9 cellular contexts compared by ENCODE assay signal in genomic region chr6:160088069-160088773, GRCh38. TPM values are rescaled to one million over a fixed set of nuclear protein-coding genes. Genes with fewer than 3 reads are reported as not detected.
DNase-seq lines count a peak whose midpoint lies in the region; ATAC-seq, FAIRE-seq and TF ChIP-seq lines count a peak whose summit lies in the region.
"Had no signal": no experiment of that assay in that cellular context is flagged by ENCODE, and none has a peak within 500 bp of the region (broad histone marks: within the 10 kb centered on the region; RNA-seq: fewer than 3 reads in every experiment).

No MANE protein-coding gene starts in this region.

- no peak for TF ChIP-seq POLR2A in A549 (IDR thresholded peaks at IDR 0.05; ENCODE audit: low read length)

- TF ChIP-seq CTCF in A549 (IDR thresholded peaks at IDR 0.05) (peak; percentile 74), GM20000 (IDR thresholded peaks at IDR 0.05; ENCODE audit: extremely low read depth, missing control alignments) (peak; percentile 19), omental fat pad (IDR thresholded peaks at IDR 0.05) (peak in 1 of 3 donors; percentile 48)

- peak; percentile 78 to 80 for TF ChIP-seq RAD21 in A549 (conservative IDR thresholded peaks at IDR 0.05 in 1 of 2, IDR thresholded peaks at IDR 0.05 in 1 of 2)

- no peaks in the 10 kb centered on the region for H3K9me3 ChIP-seq in A549
- H3K9me3 ChIP-seq: HAP-1 had no signal

- 0 out of 3 replicates have a peak, but pooled peaks cover 3% of the 10 kb centered on the region for H3K4me1 ChIP-seq in A549
- H3K4me1 ChIP-seq: HAP-1 had no signal

- H3K4me3 ChIP-seq in A549 = no peak overlapping the region
- H3K4me3 ChIP-seq: HAP-1 had no signal

- no peak overlapping the region for H3K4me2 ChIP-seq in A549

- ATAC-seq in A549 = peak; percentile 88 to 93
- ATAC-seq in omental fat pad (ENCODE audit: low FRiP score) = peak; percentile 69
- no peak for ATAC-seq in GM21825 (IDR thresholded peaks at IDR 0.05; ENCODE audit: unreplicated experiment)
- no peak for ATAC-seq in HG03045 (IDR thresholded peaks at IDR 0.05; ENCODE audit: unreplicated experiment)

- H3K27ac ChIP-seq in A549 = 0 out of 6 replicates have a peak overlapping the region, but pooled peaks of 1 of the 2 experiments have one; percentile 4

- POLR2A ChIA-PET in A549 (lab: Yijun Ruan, JAX) = interaction anchor here (1.1 kb wide), 1 partner anchor 431 kb away, joined by 3 read pairs; no protein-coding TSS in a partner anchor

- CTCF ChIA-PET in A549 (lab: Yijun Ruan, JAX) = interaction anchor here (0.7 to 5.8 kb wide), 44 partner anchors 8 to 578 kb away, joined by 3 to 61 read pairs (median 4); no protein-coding TSS in a partner anchor

- WGBS in A549 (ENCODE audit: missing lambda C conversion rate) = 59% methylated on average over 8 of the region's 13 CpGs

- TF ChIP-seq EP300 in A549 (IDR thresholded peaks at IDR 0.05) = no peak

- peak; percentile 55 to 80 for DNase-seq in A549 (ENCODE audit: low read depth in 1 of 2, low spot score in 1 of 2)
- no peak for DNase-seq in GM20000 (ENCODE audit: low spot score)
- peak; percentile 13 for DNase-seq in SK-N-DZ (ENCODE audit: low spot score)
- DNase-seq in fibroblast of the conjunctiva (ENCODE audit: low read depth) = peak; percentile 80
- no peak for DNase-seq in omental fat pad (ENCODE audit: low spot score)
- no peak for DNase-seq in activated CD4-positive, alpha-beta T cell treated with anti-CD3 and anti-CD28 coated beads for 1 hour

- FAIRE-seq in A549 (lab: Jason Lieb, UNC) = no peak

TF ChIP-seq in A549, 52 proteins besides CTCF, POLR2A, EP300 and RAD21:
- no peak for TF ChIP-seq FOSL2 (IDR thresholded peaks at IDR 0.05)
- 0 out of 2 replicates have a peak, but pooled peaks have one; percentile 14 for TF ChIP-seq FOSL2 (CRISPR knock-in tag; IDR thresholded peaks at IDR 0.05)
- TF ChIP-seq PBX3 (IDR thresholded peaks at IDR 0.05) = no peak
- TF ChIP-seq SMC3 (IDR thresholded peaks at IDR 0.05) = peak; percentile 86

RNA-seq across cellular contexts. Expression of gene SLC22A1, which starts 33.4 kb away (rescaled TPM):
- polyA plus RNA-seq in A549 (2011; rRNA removed) = 0.87 and 2.1 TPM in 2 replicates
- 0.79 and 0.93 TPM in 2 replicates for polyA plus RNA-seq in A549 (2012; cell fraction: cytosol; rRNA removed)
- polyA plus RNA-seq in A549 (2012; cell fraction: nucleus; rRNA removed) = 1.2 and 1.3 TPM in 2 replicates
- 1.6 to 2.1 TPM (median 1.7 TPM) in 3 replicates for polyA plus RNA-seq in A549 (2017; fragmentation: RNase III; extraction: RNeasy Plus Mini Kit Qiagen cat#74134 plus additional on column Dnase treatment)
- polyA minus RNA-seq in A549 (2011; rRNA and poly(A)+ RNA removed) = 0.44 and 2.1 TPM in 2 replicates
- polyA plus RNA-seq in SK-N-DZ (2014; cell fraction: cytosol; rRNA removed) = 0.24 TPM in 1 of 2 replicates, not detected in the other
- 0.46 TPM in 1 of 2 replicates, not detected in the other for polyA plus RNA-seq in SK-N-DZ (2014; cell fraction: nucleus; rRNA removed)
- total RNA-seq in omental fat pad = 1 to 10 TPM in 2 of 4 donors, under 1 TPM in 2; 0.65 to 2.5 (median 1.0) TPM

Comparison
In these comparisons a context has a peak if more than half of its experiments do, and no peak if none do; other contexts are left out.
1. ATAC-seq: peak in A549 (2 of 2) and omental fat pad (single experiment); none in GM21825 (single experiment) and HG03045 (single experiment).
2. DNase-seq: peak in A549 (2 of 2), SK-N-DZ (single experiment) and fibroblast of the conjunctiva (single experiment); none in GM20000 (single experiment), omental fat pad (single experiment) and activated CD4-positive, alpha-beta T cell treated with anti-CD3 and anti-CD28 coated beads for 1 hour (single experiment).